Comparison of ENCODE assay signal across 9 cellular contexts in genomic region chr1:116763787-116764465, GRCh38. TPM values are rescaled to one million over a fixed set of nuclear protein-coding genes. Genes with fewer than 3 reads are reported as not detected.
DNase-seq lines count a peak whose midpoint lies in the region; ATAC-seq and TF ChIP-seq lines count a peak whose summit lies in the region.
"Had no signal": no experiment of that assay in that cellular context is flagged by ENCODE, and none has a peak within 500 bp of the region (broad histone marks: within the 10 kb centered on the region; RNA-seq: fewer than 3 reads in every experiment).

No MANE protein-coding gene starts in this region.

- no peak for ATAC-seq in gastrocnemius medialis
- ATAC-seq in HG03095 (IDR thresholded peaks at IDR 0.05; ENCODE audit: unreplicated experiment): no peak

- CTCF ChIA-PET in Caco-2 (lab: Charles Lee): interaction anchor here (0.9 to 1.0 kb wide), 2 partner anchors 9 to 54 kb away, joined by 3 to 4 read pairs; no protein-coding TSS in a partner anchor

- peak; percentile 25 to 39 for TF ChIP-seq CTCF in Caco-2 (IDR thresholded peaks at IDR 0.05; ENCODE audit: insufficient read depth in 1 of 2, low read depth in 1 of 2, low read length in 1 of 2, severe bottlenecking in 1 of 2, unreplicated experiment in 1 of 2)
- TF ChIP-seq CTCF in thyroid gland (IDR thresholded peaks at IDR 0.05): peak in 4 of 6 experiments; percentile 28 to 55 (median 38)
- no peak for TF ChIP-seq CTCF in gastrocnemius medialis (IDR thresholded peaks at IDR 0.05 in 4 of 5, conservative IDR thresholded peaks at IDR 0.05 in 1 of 5)

- H3K9me3 Mint-ChIP-seq in Caco-2 (ENCODE audit: unreplicated experiment): peaks cover 9% of the 10 kb centered on the region
- H3K9me3 Mint-ChIP-seq in activated T-helper 1 cell treated with anti-CD3 and anti-CD28 coated beads, Interleukin-12 subunit alpha, Interleukin-12 subunit beta, Interleukin-2, Interleukin-4 antibody, amounts not matched to agents 30 ng/mL and 10 ng/mL and 1 ng/mL, durations not matched to agents 14 hours and 24 hours and 36 hours: no peaks in the 10 kb centered on the region

- H3K36me3 ChIP-seq in Caco-2 (ENCODE audit: control insufficient read depth, insufficient read depth, low read length): no peaks in the 10 kb centered on the region
- H3K36me3 ChIP-seq in thyroid gland: no peaks in the 10 kb centered on the region
- no peaks in the 10 kb centered on the region for H3K36me3 ChIP-seq in gastrocnemius medialis

- DNase-seq in Caco-2 (peak; percentile 4 to 39), iPS-NIHi11 (ENCODE audit: low spot score) (peak; percentile 81), thyroid gland (peak; percentile 28 to 36), gastrocnemius medialis (no peak), inferior parietal cortex (ENCODE audit: extremely low spot score) (no peak)
- DNase-seq in Jurkat, Clone E6-1 (ENCODE audit: low read depth, low spot score): peak; percentile 80
- peak; percentile 50 for DNase-seq in activated T-helper 1 cell treated with anti-CD3 and anti-CD28 coated beads, Interleukin-12 subunit alpha, Interleukin-12 subunit beta, Interleukin-2, Interleukin-4 antibody, amounts not matched to agents 30 ng/mL and 10 ng/mL and 1 ng/mL, durations not matched to agents 14 hours and 24 hours and 36 hours (ENCODE audit: low spot score)

- TF ChIP-seq POLR2A in thyroid gland (IDR thresholded peaks at IDR 0.05) (no peak), gastrocnemius medialis (IDR thresholded peaks at IDR 0.05) (no peak)

- no TSS peak for BruUV-seq in Caco-2 (replicated peaks; lab: Mats Ljungman, UMichigan)

- H3K36me3 Mint-ChIP-seq in Caco-2 (ENCODE audit: insufficient read depth, unreplicated experiment): no peaks in the 10 kb centered on the region
- H3K36me3 Mint-ChIP-seq in activated T-helper 1 cell treated with anti-CD3 and anti-CD28 coated beads, Interleukin-12 subunit alpha, Interleukin-12 subunit beta, Interleukin-2, Interleukin-4 antibody, amounts not matched to agents 30 ng/mL and 10 ng/mL and 1 ng/mL, durations not matched to agents 14 hours and 24 hours and 36 hours (ENCODE audit: low read depth): peaks cover 97% of the 10 kb centered on the region

- no peaks in the 10 kb centered on the region for H3K27me3 ChIP-seq in Caco-2 (replicated peaks; ENCODE audit: control insufficient read depth, insufficient read depth, low read length)
- H3K27me3 ChIP-seq in thyroid gland: no peaks in the 10 kb centered on the region
- H3K27me3 ChIP-seq in gastrocnemius medialis: no peaks in the 10 kb centered on the region

- no peaks in the 10 kb centered on the region for H3K9me3 ChIP-seq in Caco-2
- no peaks in the 10 kb centered on the region for H3K9me3 ChIP-seq in thyroid gland
- no peaks in the 10 kb centered on the region for H3K9me3 ChIP-seq in gastrocnemius medialis

- 74 to 76% methylated on average over 11 of the region's 11 CpGs for WGBS in thyroid gland, 2 donors

- no peaks in the 10 kb centered on the region for H3K4me1 Mint-ChIP-seq in Caco-2 (ENCODE audit: low read depth, unreplicated experiment)
- H3K4me1 Mint-ChIP-seq in activated T-helper 1 cell treated with anti-CD3 and anti-CD28 coated beads, Interleukin-12 subunit alpha, Interleukin-12 subunit beta, Interleukin-2, Interleukin-4 antibody, amounts not matched to agents 30 ng/mL and 10 ng/mL and 1 ng/mL, durations not matched to agents 14 hours and 24 hours and 36 hours (ENCODE audit: low read depth): peaks cover 95% of the 10 kb centered on the region

- in situ Hi-C loops in gastrocnemius medialis (cut with MboI; ENCODE audit: low sequenced_read_pairs in 4 of 4): no loop called here

- no peak overlapping the region for H3K4me3 Mint-ChIP-seq in Caco-2 (ENCODE audit: unreplicated experiment)
- H3K4me3 Mint-ChIP-seq in activated T-helper 1 cell treated with anti-CD3 and anti-CD28 coated beads, Interleukin-12 subunit alpha, Interleukin-12 subunit beta, Interleukin-2, Interleukin-4 antibody, amounts not matched to agents 30 ng/mL and 10 ng/mL and 1 ng/mL, durations not matched to agents 14 hours and 24 hours and 36 hours: peak overlapping the region; percentile 84

- no peak overlapping the region for H3K27ac ChIP-seq in thyroid gland
- no peak overlapping the region for H3K27ac ChIP-seq in gastrocnemius medialis

- no peaks in the 10 kb centered on the region for H3K27me3 Mint-ChIP-seq in Caco-2 (ENCODE audit: insufficient read depth, unreplicated experiment)
- H3K27me3 Mint-ChIP-seq in activated T-helper 1 cell treated with anti-CD3 and anti-CD28 coated beads, Interleukin-12 subunit alpha, Interleukin-12 subunit beta, Interleukin-2, Interleukin-4 antibody, amounts not matched to agents 30 ng/mL and 10 ng/mL and 1 ng/mL, durations not matched to agents 14 hours and 24 hours and 36 hours (ENCODE audit: insufficient read depth): peaks cover 3% of the 10 kb centered on the region

- no peak overlapping the region for H3K4me3 ChIP-seq in Caco-2 (ENCODE audit: low read depth, low read length)
- peak overlapping the region; percentile 30 for H3K4me3 ChIP-seq in Jurkat, Clone E6-1 (ENCODE audit: low read length)
- no peak overlapping the region for H3K4me3 ChIP-seq in thyroid gland (replicated peaks in 1 of 3)
- no peak overlapping the region for H3K4me3 ChIP-seq in gastrocnemius medialis

- POLR2A ChIA-PET in Caco-2 (lab: Charles Lee): no interaction called here

- no peak overlapping the region for H3K27ac Mint-ChIP-seq in Caco-2 (ENCODE audit: unreplicated experiment)
- H3K27ac Mint-ChIP-seq in activated T-helper 1 cell treated with anti-CD3 and anti-CD28 coated beads, Interleukin-12 subunit alpha, Interleukin-12 subunit beta, Interleukin-2, Interleukin-4 antibody, amounts not matched to agents 30 ng/mL and 10 ng/mL and 1 ng/mL, durations not matched to agents 14 hours and 24 hours and 36 hours: peak overlapping the region; percentile 100

- intact Hi-C loops in Caco-2 (cut with micrococcal nuclease; ENCODE audit: unreplicated experiment): no loop called here
- intact Hi-C loops in activated T-helper 1 cell treated with anti-CD3 and anti-CD28 coated beads, Interleukin-12 subunit alpha, Interleukin-12 subunit beta, Interleukin-2, Interleukin-4 antibody, amounts not matched to agents 30 ng/mL and 10 ng/mL and 1 ng/mL, durations not matched to agents 14 hours and 24 hours and 36 hours (cut with micrococcal nuclease): loop anchor here (1.0 to 10.0 kb wide), 13 partner anchors 8 to 901 kb away; partner anchors contain the start of genes CD2, TENT5C and TTF2
- intact Hi-C loops in thyroid gland (cut with DNase I): no loop called here
- intact Hi-C loops in gastrocnemius medialis (cut with DNase I; ENCODE audit: low total_unique reads): no loop called here

- no peaks in the 10 kb centered on the region for H3K4me1 ChIP-seq in Caco-2
- no peaks in the 10 kb centered on the region for H3K4me1 ChIP-seq in thyroid gland
- H3K4me1 ChIP-seq in gastrocnemius medialis: no peaks in the 10 kb centered on the region

RNA-seq across cellular contexts. Expression of gene CD2, which starts 9.7 kb away (rescaled TPM):
- total RNA-seq in Caco-2 (2022) (not detected in 2 replicates), thyroid gland (1 to 10 TPM; 1.9 to 9.7 (median 2.6) TPM), gastrocnemius medialis (under 1 TPM in 1 of 4 donors, not detected in 3; 0.16 TPM)
- 5.6 TPM for polyA plus RNA-seq in Jurkat, Clone E6-1 (2012; ENCODE audit: insufficient read depth, insufficient read length)
- total RNA-seq in activated T-helper 1 cell treated with anti-CD3 and anti-CD28 coated beads, Interleukin-12 subunit alpha, Interleukin-12 subunit beta, Interleukin-2, Interleukin-4 antibody, amounts not matched to agents 30 ng/mL and 10 ng/mL and 1 ng/mL, durations not matched to agents 14 hours and 24 hours and 36 hours: 651 and 685 TPM in 2 replicates
- total RNA-seq: NCI-H460 had no signal

Comparison
In these comparisons a context has a peak if more than half of its experiments do, and no peak if none do; other contexts are left out.
1. DNase-seq: peak in Caco-2 (2 of 2), Jurkat, Clone E6-1 (single experiment), activated T-helper 1 cell treated with anti-CD3 and anti-CD28 coated beads, Interleukin-12 subunit alpha, Interleukin-12 subunit beta, Interleukin-2, Interleukin-4 antibody, amounts not matched to agents 30 ng/mL and 10 ng/mL and 1 ng/mL, durations not matched to agents 14 hours and 24 hours and 36 hours (single experiment), iPS-NIHi11 (single experiment) and thyroid gland (2 of 2); none in gastrocnemius medialis (0 of 2) and inferior parietal cortex (single experiment).
2. CTCF ChIP-seq: peak in Caco-2 (2 of 2) and thyroid gland (4 of 6); none in gastrocnemius medialis (0 of 5).
3. RNA of gene CD2, which starts 9.7 kb away (total RNA-seq): 651 to 685 TPM in activated T-helper 1 cell treated with anti-CD3 and anti-CD28 coated beads, Interleukin-12 subunit alpha, Interleukin-12 subunit beta, Interleukin-2, Interleukin-4 antibody, amounts not matched to agents 30 ng/mL and 10 ng/mL and 1 ng/mL, durations not matched to agents 14 hours and 24 hours and 36 hours; 1.9 to 9.7 TPM in thyroid gland, 0.16 TPM in gastrocnemius medialis and not detected in Caco-2; every median in the first group is over 10 times any median in the second.